In the genomic region with DNA sequence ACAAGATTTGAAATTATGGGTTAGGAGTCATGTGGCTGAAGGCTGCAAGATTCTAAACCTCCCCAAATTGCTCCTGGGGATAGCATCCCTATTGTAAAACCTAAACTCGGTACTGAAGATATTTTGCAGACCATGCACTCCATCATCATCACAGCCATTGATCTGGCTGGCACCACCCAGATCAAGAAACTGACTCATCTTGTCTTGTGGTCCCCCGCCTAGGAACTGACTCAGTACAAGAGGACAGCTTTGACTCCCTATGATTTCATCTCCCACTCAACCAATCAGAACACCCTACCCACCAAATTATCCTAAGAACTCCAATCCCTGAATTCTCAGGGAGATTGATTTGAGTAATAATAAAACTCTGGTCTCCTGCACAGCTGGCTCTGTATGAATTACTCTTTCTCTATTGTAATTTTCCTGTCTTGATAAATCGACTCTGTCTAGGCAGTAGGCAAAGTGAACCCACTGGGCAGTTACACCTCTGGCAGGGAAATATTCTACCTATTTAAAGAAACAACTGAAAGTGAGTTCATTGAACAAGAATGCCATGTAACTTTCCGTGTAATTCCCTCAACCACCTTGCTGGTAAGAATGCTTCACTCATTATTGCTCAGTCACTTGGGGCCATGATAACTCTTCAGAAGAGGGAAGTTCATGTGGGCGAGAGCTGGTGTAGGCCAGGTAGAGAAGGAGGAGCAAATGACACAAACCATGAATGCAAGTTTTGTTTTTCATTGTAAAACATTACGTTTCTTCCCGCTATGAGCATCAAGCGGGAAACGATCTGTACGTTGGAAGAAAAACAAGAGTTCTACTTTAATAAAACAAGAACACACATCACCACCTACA, we compare ENCODE assay signal across 18 cellular contexts.
DNase-seq lines count a peak whose midpoint lies in the region; FAIRE-seq and TF ChIP-seq lines count a peak whose summit lies in the region.
"Had no signal": no experiment of that assay in that cellular context is flagged by ENCODE, and none has a peak within 500 bp of the region (broad histone marks: within the 10 kb centered on the region; RNA-seq: fewer than 3 reads in every experiment).

No MANE protein-coding gene starts in this region.

- H2BK120ac ChIP-seq in H1 (replicated peaks; ENCODE audit: low read depth, low read length): peak overlapping the region; percentile 44

- H3K23me2 ChIP-seq in H1 (ENCODE audit: low read depth, low read length): no peaks in the 10 kb centered on the region

- no peaks in the 10 kb centered on the region for H3K79me2 ChIP-seq in H1 (ENCODE audit: control insufficient read depth in 1 of 2, insufficient read depth in 2 of 2, low read length in 2 of 2)
- H3K79me2 ChIP-seq: hepatocyte had no signal

- H3K27me3 Mint-ChIP-seq in glutamatergic neuron (ENCODE audit: unreplicated experiment): peaks cover 2% of the 10 kb centered on the region
- H3K27me3 Mint-ChIP-seq: central memory CD8-positive, alpha-beta T cell had no signal

- H4K8ac ChIP-seq in H1 (ENCODE audit: extremely low read depth, insufficient read depth, low read length): no peak overlapping the region

- no peak overlapping the region for H3K56ac ChIP-seq in H1 (replicated peaks; ENCODE audit: insufficient read length, low read depth, low read length)

- 0 out of 2 replicates have a peak overlapping the region, but pooled peaks have one; percentile 13 for H3K18ac ChIP-seq in H1 (ENCODE audit: extremely low read depth, low read length)

- H3K23ac ChIP-seq in H1 (ENCODE audit: insufficient read length): no peak overlapping the region

- no peaks in the 10 kb centered on the region for H3K4me1 Mint-ChIP-seq in glutamatergic neuron (ENCODE audit: low read depth, unreplicated experiment)
- H3K4me1 Mint-ChIP-seq: central memory CD8-positive, alpha-beta T cell had no signal

- no peak for TF ChIP-seq RAD21 in H1 (IDR thresholded peaks at IDR 0.05 in 1 of 2, conservative IDR thresholded peaks at IDR 0.05 in 1 of 2; ENCODE audit: low read depth in 2 of 2, low read length in 2 of 2)

- H3K9me3 Mint-ChIP-seq in glutamatergic neuron (ENCODE audit: unreplicated experiment): peaks cover 3% of the 10 kb centered on the region
- H3K9me3 Mint-ChIP-seq: CD8-positive, alpha-beta T cell had no signal

- no peaks in the 10 kb centered on the region for H3K79me1 ChIP-seq in H1 (ENCODE audit: low read depth, low read length)

- TF ChIP-seq POLR2A in H1 (IDR thresholded peaks at IDR 0.05; ENCODE audit: control extremely low read depth in 1 of 2, low read depth in 2 of 2, low read length in 2 of 2): no peak

- H2BK20ac ChIP-seq in H1 (ENCODE audit: low read length): peak overlapping the region; percentile 95; the same call in 1 of the 2 replicates

- POLR2A ChIA-PET in H1 (lab: Charles Lee; ENCODE audit: partially characterized antibody): no interaction called here

- H2BK15ac ChIP-seq in H1 (ENCODE audit: low read length): no peak overlapping the region

- TF ChIP-seq CTCF in H1 (IDR thresholded peaks at IDR 0.05; ENCODE audit: control extremely low read depth in 1 of 3, insufficient read depth in 1 of 3, low read depth in 1 of 3, low read length in 3 of 3): no peak
- no peak for TF ChIP-seq CTCF in glutamatergic neuron (IDR thresholded peaks at IDR 0.05; ENCODE audit: partially characterized antibody, unreplicated experiment)

- no peaks in the 10 kb centered on the region for H3K36me3 Mint-ChIP-seq in glutamatergic neuron (ENCODE audit: unreplicated experiment)
- H3K36me3 Mint-ChIP-seq: CD8-positive, alpha-beta T cell had no signal

- no peak overlapping the region for H4K5ac ChIP-seq in H1 (ENCODE audit: insufficient read length, low read depth, low read length)

- no peak overlapping the region for H3K14ac ChIP-seq in H1 (ENCODE audit: insufficient read length)

- WGBS in H1 (ENCODE audit: extremely low coverage in 1 of 2, insufficient coverage in 1 of 2, insufficient read length in 1 of 2, insufficient replicate concordance in 2 of 2, low coverage in 1 of 2, low lambda C conversion rate in 2 of 2, missing lambda C conversion rate in 1 of 2), 2 experiments: 89% methylated on average over 10 of the region's 10 CpGs; no CpG with 5 or more reads in 1 of the 2 experiments

- no peak overlapping the region for H3K4ac ChIP-seq in H1 (replicated peaks; ENCODE audit: insufficient read length, low read depth, low read length)

- H4K91ac ChIP-seq in H1 (replicated peaks; ENCODE audit: insufficient read length, low read length): peak overlapping the region; percentile 81

- H3K4me2 ChIP-seq in H1 (ENCODE audit: insufficient read depth in 1 of 2, low read depth in 2 of 2, low read length in 2 of 2): no peak overlapping the region
- H3K4me2 ChIP-seq: hepatocyte, smooth muscle cell had no signal

- no peak overlapping the region for H2AK5ac ChIP-seq in H1 (ENCODE audit: low read depth, low read length)

- H2BK5ac ChIP-seq in H1 (ENCODE audit: low read depth, low read length): no peak overlapping the region

- no peak overlapping the region for H3K27ac Mint-ChIP-seq in glutamatergic neuron (ENCODE audit: unreplicated experiment)
- H3K27ac Mint-ChIP-seq: CD8-positive, alpha-beta T cell had no signal

- no peak for FAIRE-seq in H1 (lab: Jason Lieb, UNC)

- CTCF ChIA-PET in H1 (lab: Charles Lee; ENCODE audit: partially characterized antibody): no interaction called here

- peaks cover 0 to 3% (median 0%) of the 10 kb centered on the region in 4 experiments; a peak in 3 of 7 replicates for H3K27me3 ChIP-seq in H1 (replicated peaks in 1 of 4; ENCODE audit: control insufficient read depth in 3 of 4, extremely low read depth in 1 of 4, insufficient read depth in 3 of 4, low read length in 3 of 4)
- H3K27me3 ChIP-seq: hepatocyte had no signal

- no peaks in the 10 kb centered on the region for H3K9me3 ChIP-seq in H1 (ENCODE audit: insufficient read depth in 2 of 2, low read depth in 1 of 2, low read length in 1 of 2)
- H3K9me3 ChIP-seq: prostate gland had no signal

- H4K20me1 ChIP-seq in H1 (replicated peaks in 1 of 2; ENCODE audit: control insufficient read depth in 1 of 2, insufficient read depth in 2 of 2, low read length in 2 of 2): no peaks in the 10 kb centered on the region

- H3K4me3 Mint-ChIP-seq in glutamatergic neuron (ENCODE audit: unreplicated experiment): no peak overlapping the region
- H3K4me3 Mint-ChIP-seq: CD8-positive, alpha-beta T cell; central memory CD8-positive, alpha-beta T cell had no signal

- no peak overlapping the region for H3K4me3 ChIP-seq in H1 (ENCODE audit: extremely low read depth in 1 of 4, insufficient read depth in 2 of 4, low read depth in 3 of 4, low read length in 4 of 4)
- H3K4me3 ChIP-seq: hepatocyte, prostate gland, smooth muscle cell had no signal

- H3K4me1 ChIP-seq in H1 (replicated peaks in 1 of 4; ENCODE audit: control insufficient read depth in 3 of 4, insufficient read depth in 4 of 4, low read length in 3 of 4): peaks cover 0 to 11% (median 4%) of the 10 kb centered on the region in 4 experiments; a peak in 3 of 7 replicates
- H3K4me1 ChIP-seq: prostate gland had no signal

- no peaks in the 10 kb centered on the region for H3K36me3 ChIP-seq in H1 (ENCODE audit: control insufficient read depth in 2 of 4, insufficient read depth in 4 of 4, low read length in 3 of 4)
- H3K36me3 ChIP-seq: prostate gland had no signal

- no peak overlapping the region for H3K27ac ChIP-seq in H1 (ENCODE audit: low read depth, low read length)
- H3K27ac ChIP-seq: hepatocyte, prostate gland had no signal

- TF ChIP-seq EP300 in H1 (IDR thresholded peaks at IDR 0.05; ENCODE audit: borderline replicate concordance in 1 of 2, low read depth in 2 of 2, low read length in 2 of 2): no peak

- peak; percentile 24 for DNase-seq in activated naive CD4-positive, alpha-beta T cell treated with Interleukin-2 at 50 U/mL for 16 hours
- DNase-seq in activated naive CD4-positive, alpha-beta T cell (lab: John Stamatoyannopoulos, UW): no peak
- DNase-seq in RPMI7951 (ENCODE audit: low read depth) (peak; percentile 35), H1 (ENCODE audit: low read depth in 1 of 2, low spot score in 2 of 2) (no peak), GDM1 (lab: John Stamatoyannopoulos, UW) (no peak), glutamatergic neuron (no peak), globus pallidus (ENCODE audit: low spot score) (no peak)
- DNase-seq in stimulated activated CD8-positive, alpha-beta memory T cell treated with anti-CD3 and anti-CD28 coated beads, Interleukin-7, amount 100 ng/mL, for 48 hours (ENCODE audit: extremely low read depth in 1 of 2, low read depth in 1 of 2): peak; percentile 10 to 49
- DNase-seq: CD8-positive, alpha-beta T cell; DMS79; effector CD4-positive, alpha-beta T cell; islet precursor cell; mesenchymal stem cell; NCI-H82 had no signal

- no peak overlapping the region for H2AFZ ChIP-seq in H1 (ENCODE audit: low read length)
- H2AFZ ChIP-seq: hepatocyte had no signal

- H3K9ac ChIP-seq in H1 (replicated peaks in 1 of 4; ENCODE audit: extremely low read depth in 1 of 4, low read depth in 3 of 4, low read length in 3 of 4): no peak overlapping the region

- peak overlapping the region; percentile 35; the same call in 1 of the 2 replicates for H2BK12ac ChIP-seq in H1 (ENCODE audit: low read depth, low read length)

TF ChIP-seq in H1, 55 proteins besides CTCF, POLR2A, EP300 and RAD21 (continues in another document):
- TF ChIP-seq BACH1 (IDR thresholded peaks at IDR 0.05; ENCODE audit: low read length) (no peak), KDM5A (IDR thresholded peaks at IDR 0.05; ENCODE audit: low read length) (no peak), RFX5 (IDR thresholded peaks at IDR 0.05; ENCODE audit: borderline replicate concordance, low read depth, low read length) (no peak), RXRA (IDR thresholded peaks at IDR 0.05; ENCODE audit: insufficient read depth, low read depth, low read length) (no peak), EZH2 (IDR thresholded peaks at IDR 0.05; ENCODE audit: low read depth, low read length, severe bottlenecking) (no peak), SP4 (IDR thresholded peaks at IDR 0.05; ENCODE audit: low read length) (no peak), BCL11A (IDR thresholded peaks at IDR 0.05; ENCODE audit: low read depth in 2 of 2, low read length in 2 of 2) (no peak), KDM4A (IDR thresholded peaks at IDR 0.05; ENCODE audit: low read depth, low read length, severe bottlenecking) (no peak), TCF12 (IDR thresholded peaks at IDR 0.05; ENCODE audit: low read depth, low read length) (no peak), HDAC2 (IDR thresholded peaks at IDR 0.05; ENCODE audit: borderline replicate concordance in 1 of 2, low read depth in 2 of 2, low read length in 2 of 2) (no peak), SIN3A (conservative IDR thresholded peaks at IDR 0.05 in 1 of 2, IDR thresholded peaks at IDR 0.05 in 1 of 2; ENCODE audit: low read depth in 1 of 2, low read length in 2 of 2) (no peak), CHD2 (IDR thresholded peaks at IDR 0.05; ENCODE audit: low read length) (no peak), TBP (IDR thresholded peaks at IDR 0.05; ENCODE audit: low read depth, low read length) (no peak), ASH2L (IDR thresholded peaks at IDR 0.05; ENCODE audit: low read length) (no peak), CBX8 (IDR thresholded peaks at IDR 0.05; ENCODE audit: borderline replicate concordance, low read depth, low read length) (no peak), SP2 (IDR thresholded peaks at IDR 0.05; ENCODE audit: low read length) (no peak)

Comparison
In these comparisons a context has a peak if more than half of its experiments do, and no peak if none do; other contexts are left out.
1. DNase-seq: peak in activated naive CD4-positive, alpha-beta T cell treated with Interleukin-2 at 50 U/mL for 16 hours (single experiment), RPMI7951 (single experiment) and stimulated activated CD8-positive, alpha-beta memory T cell treated with anti-CD3 and anti-CD28 coated beads, Interleukin-7, amount 100 ng/mL, for 48 hours (2 of 2); none in activated naive CD4-positive, alpha-beta T cell (0 of 4), H1 (0 of 2), GDM1 (single experiment), glutamatergic neuron (single experiment) and globus pallidus (single experiment).